Comparison of ENCODE assay signal across 1 cellular context in genomic region chr17:74922694-74923537, GRCh38.
TF ChIP-seq lines count a peak whose summit lies in the region.

USH1G (minus strand) TSS chr17:74923255; CDS start chr17:74923073, 182 bp downstream.

TF ChIP-seq in WTC11, 78 proteins besides CTCF, POLR2A, EP300 and RAD21 (continued from another document):
- TF ChIP-seq USF1 (CRISPR knock-in tag; IDR thresholded peaks at IDR 0.05) (no peak), NR1H2 (CRISPR knock-in tag; IDR thresholded peaks at IDR 0.05) (no peak), CBFB (CRISPR knock-in tag; IDR thresholded peaks at IDR 0.05; ENCODE audit: low read depth) (no peak)
